Comparison of ENCODE assay signal across 2 cellular contexts in the genomic region with DNA sequence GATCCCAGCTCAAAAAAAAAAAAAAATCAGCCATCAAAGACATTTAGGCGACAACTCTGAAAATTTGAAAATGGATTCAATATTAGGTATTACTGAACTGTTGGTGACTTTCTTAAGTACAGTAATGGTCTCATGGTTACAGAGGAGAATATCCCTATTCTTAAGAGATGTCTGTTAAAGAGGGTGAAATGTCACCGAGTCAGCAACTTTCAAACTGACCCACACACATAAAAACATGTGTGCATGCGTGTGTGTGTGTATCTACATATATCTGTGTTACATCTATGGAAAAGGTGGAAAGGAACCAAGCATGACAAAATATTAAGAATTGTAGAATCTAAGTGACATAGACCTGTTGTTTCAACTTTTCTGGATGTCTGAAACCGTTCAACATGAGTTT.
A peak's percentile ranks its signal among the peaks of the same experiment; 100 is the strongest.
TF ChIP-seq lines count a peak whose summit lies in the region.

No MANE protein-coding gene starts in this region.

TF ChIP-seq in HepG2, 621 proteins besides CTCF, POLR2A, EP300 and RAD21:
- TF ChIP-seq GABPB1 (CRISPR knock-in tag; IDR thresholded peaks at IDR 0.05) = no peak
- TF ChIP-seq MAFK (conservative IDR thresholded peaks at IDR 0.05 in 1 of 2, IDR thresholded peaks at IDR 0.05 in 1 of 2; ENCODE audit: low read length in 2 of 2) = peak; percentile 59 to 76
- TF ChIP-seq MAFF (IDR thresholded peaks at IDR 0.05; ENCODE audit: low read depth, low read length) = 0 out of 2 replicates have a peak, but pooled peaks have one; percentile 54

TF ChIP-seq in H1, 55 proteins besides CTCF, POLR2A, EP300 and RAD21:
- TF ChIP-seq JUN (IDR thresholded peaks at IDR 0.05; ENCODE audit: low read depth, low read length) (no peak), MAFK (IDR thresholded peaks at IDR 0.05; ENCODE audit: low read depth, low read length) (peak; percentile 5; the same call in 1 of the 2 replicates)
